12 cellular contexts compared by ENCODE assay signal in genomic region chr14:68950111-68950510, GRCh38. TPM values are rescaled to one million over a fixed set of nuclear protein-coding genes. Genes with fewer than 3 reads are reported as not detected.
DNase-seq lines count a peak whose midpoint lies in the region; ATAC-seq, FAIRE-seq and TF ChIP-seq lines count a peak whose summit lies in the region.
"Had no signal": no experiment of that assay in that cellular context is flagged by ENCODE, and none has a peak within 500 bp of the region (broad histone marks: within the 10 kb centered on the region; RNA-seq: fewer than 3 reads in every experiment).

No MANE protein-coding gene starts in this region.

- peak overlapping the region; percentile 67 for H3K4me2 ChIP-seq in astrocyte (ENCODE audit: low read length)

- H3K79me2 ChIP-seq in ACC112 (ENCODE audit: control insufficient read depth, insufficient read depth, low read length, unreplicated experiment) (peaks cover 91% of the 10 kb centered on the region), astrocyte (ENCODE audit: insufficient read depth, low read length) (peaks cover 99% of the 10 kb centered on the region)

- POLR2A ChIA-PET in HEK293T (lab: Yijun Ruan, JAX), result no interaction called here

- H2AFZ ChIP-seq in ACC112 (ENCODE audit: low read length, unreplicated experiment), result no peak overlapping the region
- H2AFZ ChIP-seq in astrocyte (ENCODE audit: low read depth, low read length), result no peak overlapping the region

- no peak for FAIRE-seq in astrocyte (lab: Jason Lieb, UNC)
- FAIRE-seq: islet of Langerhans had no signal

- no peak for TF ChIP-seq CTCF in astrocyte (IDR thresholded peaks at IDR 0.05; ENCODE audit: insufficient read depth, low read depth, low read length)

- in situ Hi-C loops in KBM-7 (cut with MboI; ENCODE audit: low pct_unique_long_range_greater_than_20kb, low sequenced_read_pairs), result no loop called here

- CTCF ChIA-PET in HEK293T (lab: Yijun Ruan, JAX), result no interaction called here

- no peaks in the 10 kb centered on the region for H3K27me3 Mint-ChIP-seq in astrocyte (ENCODE audit: low read depth, unreplicated experiment)

- H3K27ac ChIP-seq in ACC112 (ENCODE audit: low read depth, low read length) (peak overlapping the region; percentile 92), astrocyte (ENCODE audit: low read depth, low read length) (peak overlapping the region; percentile 64), mucosa of rectum (ENCODE audit: low read depth in 2 of 2, low read length in 2 of 2) (peak overlapping the region; percentile 7 to 78)

- H3K9me3 ChIP-seq in astrocyte (ENCODE audit: insufficient read depth, low read depth, low read length) (no peaks in the 10 kb centered on the region), mucosa of rectum (ENCODE audit: control insufficient read depth in 2 of 2, low read length in 2 of 2) (no peaks in the 10 kb centered on the region)
- H3K9me3 ChIP-seq: ovary had no signal

- H3K36me3 ChIP-seq in ACC112 (ENCODE audit: insufficient read depth, low read length) (no peaks in the 10 kb centered on the region), astrocyte (ENCODE audit: insufficient read depth, low read length) (peaks cover 11% of the 10 kb centered on the region), mucosa of rectum (ENCODE audit: control insufficient read depth in 2 of 2, insufficient read depth in 2 of 2, low read length in 2 of 2) (no peaks in the 10 kb centered on the region), H7 (replicated peaks; ENCODE audit: control insufficient read depth, insufficient read depth, low read length) (no peaks in the 10 kb centered on the region; the same call in 1 of the 2 replicates)
- H3K36me3 ChIP-seq: ovary had no signal

- H3K4me3 Mint-ChIP-seq in astrocyte (ENCODE audit: unreplicated experiment), result no peak overlapping the region

- H3K4me1 ChIP-seq in ACC112 (ENCODE audit: control insufficient read depth, insufficient read depth, low read length, unreplicated experiment) (peaks cover 89% of the 10 kb centered on the region), astrocyte (ENCODE audit: insufficient read depth, low read length) (peaks cover 91% of the 10 kb centered on the region), mucosa of rectum (ENCODE audit: control insufficient read depth in 2 of 2, insufficient read depth in 2 of 2, low read length in 2 of 2) (peaks cover 57 to 63% of the 10 kb centered on the region in 2 donors)

- peaks cover 93% of the 10 kb centered on the region for H4K20me1 ChIP-seq in astrocyte (ENCODE audit: insufficient read depth, low read length)

- H3K9me3 Mint-ChIP-seq in astrocyte (ENCODE audit: unreplicated experiment), result no peaks in the 10 kb centered on the region

- no peak for DNase-seq in HEK293T (ENCODE audit: extremely low spot score)
- DNase-seq in astrocyte (ENCODE audit: low read depth), result no peak
- DNase-seq in KBM-7, result no peak
- DNase-seq in H7, result no peak
- DNase-seq in dermis blood vessel endothelial cell, result no peak
- DNase-seq: activated gamma-delta T cell treated with Interleukin-2 at 50 U/mL for 16 hours, ovary had no signal

- H3K4me3 ChIP-seq in ACC112 (ENCODE audit: low read depth, low read length) (no peak overlapping the region), astrocyte (ENCODE audit: insufficient read depth, low read depth, low read length) (no peak overlapping the region), mucosa of rectum (ENCODE audit: low read length in 2 of 2) (no peak overlapping the region), H7 (ENCODE audit: insufficient read depth, low read depth, low read length) (no peak overlapping the region)
- H3K4me3 ChIP-seq: ovary had no signal

- H3K9ac ChIP-seq in astrocyte (ENCODE audit: low read length), result peak overlapping the region; percentile 55
- H3K9ac ChIP-seq in mucosa of rectum (ENCODE audit: low read depth in 1 of 2, low read length in 2 of 2), result no peak overlapping the region

- peaks cover 30% of the 10 kb centered on the region for H3K36me3 Mint-ChIP-seq in astrocyte (ENCODE audit: low read depth, unreplicated experiment)

- ATAC-seq in HG02970 (IDR thresholded peaks at IDR 0.05; ENCODE audit: low FRiP score, unreplicated experiment), result no peak
- ATAC-seq: activated CD4-positive, CD25-positive, alpha-beta regulatory T cell treated with anti-CD3 and anti-CD28 coated beads, Interleukin-2, amount 50 U/mL, for 24 hours had no signal

- H3K27me3 ChIP-seq in ACC112 (ENCODE audit: insufficient read depth, low read length) (no peaks in the 10 kb centered on the region), astrocyte (ENCODE audit: insufficient read depth, low read length) (no peaks in the 10 kb centered on the region), mucosa of rectum (ENCODE audit: control insufficient read depth in 2 of 2, insufficient read depth in 2 of 2, low read length in 2 of 2) (no peaks in the 10 kb centered on the region), H7 (ENCODE audit: control insufficient read depth, insufficient read depth, low read length) (no peaks in the 10 kb centered on the region)
- H3K27me3 ChIP-seq: ovary had no signal

- H3K27ac Mint-ChIP-seq in astrocyte (ENCODE audit: unreplicated experiment), result peak overlapping the region; percentile 66

- peaks cover 91% of the 10 kb centered on the region for H3K4me1 Mint-ChIP-seq in astrocyte (ENCODE audit: low read depth, unreplicated experiment)

TF ChIP-seq in HEK293T, 16 proteins besides CTCF, POLR2A, EP300 and RAD21:
- TF ChIP-seq ZNF384 (IDR thresholded peaks at IDR 0.05) (peak; percentile 35; the same call in 1 of the 2 replicates), SUZ12 (IDR thresholded peaks at IDR 0.05) (no peak)

RNA-seq across cellular contexts. Expression of gene ACTN1, which starts 29.0 kb away (rescaled TPM):
- total RNA-seq in astrocyte (1,163 and 1,186 TPM in 2 replicates), dermis blood vessel endothelial cell (233 and 441 TPM in 2 replicates)
- 161 and 169 TPM in 2 replicates for total RNA-seq in H7 (2014; rRNA removed; shearing (Covaris generic))
